In genomic region chr14:101733211-101733610, GRCh38 we compare ENCODE assay signal across 15 cellular contexts. TPM values are rescaled to one million over a fixed set of nuclear protein-coding genes. Genes with fewer than 3 reads are reported as not detected.
A peak's percentile ranks its signal among the peaks of the same experiment; 100 is the strongest.
DNase-seq lines count a peak whose midpoint lies in the region; ATAC-seq and TF ChIP-seq lines count a peak whose summit lies in the region.
"Had no signal": no experiment of that assay in that cellular context is flagged by ENCODE, and none has a peak within 500 bp of the region (broad histone marks: within the 10 kb centered on the region; RNA-seq: fewer than 3 reads in every experiment).

No MANE protein-coding gene starts in this region.

- no peak overlapping the region for H2BK120ac ChIP-seq in trophoblast cell (ENCODE audit: insufficient read depth, low read length, poor library complexity)

- no peak for DNase-seq in activated T-cell treated with anti-CD3 and anti-CD28 coated beads, Interleukin-2, amount 50 U/mL, for 72 hours
- DNase-seq in activated T-cell treated with anti-CD3 and anti-CD28 coated beads for 4 hours (no peak), coronary artery (ENCODE audit: low spot score) (peak; percentile 64), trophoblast cell (peak; percentile 49 to 54), stomach (no peak)
- DNase-seq in CD8-positive, alpha-beta T cell, result no peak
- DNase-seq: KG1; NCI-H2227 treated with DMSO at 0.1 percent for 48 hours; occipital lobe; stimulated activated CD4-positive, alpha-beta T cell treated with anti-CD3 and anti-CD28 coated beads, Interleukin-2, amount 100 ng/mL, for 24 hours; stimulated activated naive CD4-positive, alpha-beta T cell treated with Interleukin-2 at 50 U/mL for 16 hours had no signal

- no peak overlapping the region for H3K23ac ChIP-seq in trophoblast cell (ENCODE audit: low read length)

- peak overlapping the region; percentile 40 for H3K27ac Mint-ChIP-seq in activated T-cell treated with anti-CD3 and anti-CD28 coated beads, Interleukin-2, amount 50 U/mL, for 72 hours
- H3K27ac Mint-ChIP-seq in CD8-positive, alpha-beta T cell, result no peak overlapping the region

- no peak overlapping the region for H3K14ac ChIP-seq in trophoblast cell (ENCODE audit: low read length)

- peaks cover 69% of the 10 kb centered on the region for H3K4me1 Mint-ChIP-seq in activated T-cell treated with anti-CD3 and anti-CD28 coated beads, Interleukin-2, amount 50 U/mL, for 72 hours (ENCODE audit: low read depth)
- peaks cover 39% of the 10 kb centered on the region for H3K4me1 Mint-ChIP-seq in CD8-positive, alpha-beta T cell (ENCODE audit: low read depth)

- H2AFZ ChIP-seq in trophoblast cell (ENCODE audit: insufficient read depth, low read length, poor library complexity), result no peak overlapping the region

- peak overlapping the region; percentile 47 to 51 for H3K4me3 Mint-ChIP-seq in activated T-cell treated with anti-CD3 and anti-CD28 coated beads, Interleukin-2, amount 50 U/mL, for 72 hours
- H3K4me3 Mint-ChIP-seq in CD8-positive, alpha-beta T cell, result no peak overlapping the region

- WGBS in trophoblast cell (ENCODE audit: extremely low coverage, insufficient coverage, insufficient read length), result no CpG with 5 or more reads among the region's 4 CpGs
- 93 to 100% (median 97%) methylated on average over 4 of the region's 4 CpGs for WGBS in stomach, 5 donors

- H3K18ac ChIP-seq in trophoblast cell (ENCODE audit: low read length), result no peak overlapping the region

- intact Hi-C loops in stomach (cut with DNase I; ENCODE audit: low total_unique reads), result no loop called here
- intact Hi-C loops in CD8-positive, alpha-beta T cell (cut with DNase I, micrococcal nuclease), result no loop called here

- H4K91ac ChIP-seq in trophoblast cell (ENCODE audit: low read depth, low read length), result no peak overlapping the region

- no peak overlapping the region for H3K9ac ChIP-seq in trophoblast cell (ENCODE audit: low read length)

- H3K4me1 ChIP-seq in trophoblast cell (ENCODE audit: control insufficient read depth in 1 of 2, insufficient read depth in 2 of 2, low read length in 2 of 2) (peaks cover 4 to 8% of the 10 kb centered on the region in 2 experiments), stomach (peaks cover 0 to 22% (median 14%) of the 10 kb centered on the region in 4 donors)
- H3K4me1 ChIP-seq in CD8-positive, alpha-beta T cell (ENCODE audit: insufficient read depth, low read length), result peaks cover 23% of the 10 kb centered on the region

- no peaks in the 10 kb centered on the region for H3K27me3 Mint-ChIP-seq in activated T-cell treated with anti-CD3 and anti-CD28 coated beads, Interleukin-2, amount 50 U/mL, for 72 hours (ENCODE audit: low read depth)
- no peaks in the 10 kb centered on the region for H3K27me3 Mint-ChIP-seq in CD8-positive, alpha-beta T cell (ENCODE audit: low read depth)

- H3K9me3 ChIP-seq in trophoblast cell (ENCODE audit: insufficient read depth, low read depth, low read length), result peaks cover 5% of the 10 kb centered on the region
- H3K9me3 ChIP-seq in stomach, result no peaks in the 10 kb centered on the region
- H3K9me3 ChIP-seq in CD8-positive, alpha-beta T cell (ENCODE audit: low read length), result no peaks in the 10 kb centered on the region

- H3K4me3 ChIP-seq in coronary artery (no peak overlapping the region), trophoblast cell (ENCODE audit: low read depth, low read length) (no peak overlapping the region), stomach (no peak overlapping the region)
- H3K4me3 ChIP-seq in CD8-positive, alpha-beta T cell (ENCODE audit: low read depth, low read length), result no peak overlapping the region
- H3K4me3 ChIP-seq: cardiac muscle cell had no signal

- no peak for TF ChIP-seq EP300 in stomach (IDR thresholded peaks at IDR 0.05)

- no peak overlapping the region for H3K4me2 ChIP-seq in trophoblast cell (ENCODE audit: low read length)

- no peak overlapping the region for H3K4ac ChIP-seq in trophoblast cell (ENCODE audit: low read depth, low read length)

- H4K8ac ChIP-seq in trophoblast cell (ENCODE audit: low read depth, low read length), result no peak overlapping the region

- no peak overlapping the region for H4K12ac ChIP-seq in trophoblast cell (ENCODE audit: low read depth, low read length)

- no peak overlapping the region for H2AK5ac ChIP-seq in trophoblast cell (ENCODE audit: low read length)

- H3K79me1 ChIP-seq in trophoblast cell (ENCODE audit: low read length), result no peaks in the 10 kb centered on the region

- TF ChIP-seq CTCF in coronary artery (IDR thresholded peaks at IDR 0.05) (no peak), stomach (IDR thresholded peaks at IDR 0.05) (no peak)
- TF ChIP-seq CTCF in CD8-positive, alpha-beta T cell (IDR thresholded peaks at IDR 0.05), result no peak

- no peak overlapping the region for H3K27ac ChIP-seq in coronary artery
- H3K27ac ChIP-seq in trophoblast cell (ENCODE audit: low read depth, low read length), result no peak overlapping the region
- H3K27ac ChIP-seq in stomach, result no peak overlapping the region
- no peak overlapping the region for H3K27ac ChIP-seq in CD8-positive, alpha-beta T cell (ENCODE audit: low read depth, low read length)
- H3K27ac ChIP-seq: cardiac muscle cell had no signal

- TF ChIP-seq POLR2A in stomach (IDR thresholded peaks at IDR 0.05), result no peak

- H3K36me3 ChIP-seq in trophoblast cell (ENCODE audit: control insufficient read depth in 1 of 2, insufficient read depth in 2 of 2, low read length in 2 of 2), result no peaks in the 10 kb centered on the region
- no peaks in the 10 kb centered on the region for H3K36me3 ChIP-seq in stomach
- H3K36me3 ChIP-seq in CD8-positive, alpha-beta T cell (ENCODE audit: insufficient read depth, low read length), result no peaks in the 10 kb centered on the region
- H3K36me3 ChIP-seq: cardiac muscle cell had no signal

- H3K27me3 ChIP-seq in trophoblast cell (ENCODE audit: insufficient read depth, low read length) (no peaks in the 10 kb centered on the region), stomach (peaks cover 0 to 7% (median 0%) of the 10 kb centered on the region in 3 donors)
- H3K27me3 ChIP-seq in CD8-positive, alpha-beta T cell (ENCODE audit: insufficient read depth, low read length), result no peaks in the 10 kb centered on the region
- H3K27me3 ChIP-seq: cardiac muscle cell had no signal

- no peak overlapping the region for H2BK12ac ChIP-seq in trophoblast cell (ENCODE audit: low read length)

- no peak overlapping the region for H2BK5ac ChIP-seq in trophoblast cell (ENCODE audit: low read depth, low read length, poor library complexity)

- POLR2A ChIA-PET in CD8-positive, alpha-beta T cell (lab: Charles Lee), result no interaction called here

- peaks cover 1 to 8% of the 10 kb centered on the region in 2 donors for H3K9me3 Mint-ChIP-seq in activated T-cell treated with anti-CD3 and anti-CD28 coated beads, Interleukin-2, amount 50 U/mL, for 72 hours
- peaks cover 3% of the 10 kb centered on the region for H3K9me3 Mint-ChIP-seq in CD8-positive, alpha-beta T cell

- CTCF ChIA-PET in CD8-positive, alpha-beta T cell (lab: Charles Lee), result interaction anchor here (1.4 kb wide), 1 partner anchor 38 kb away, joined by 4 read pairs; no protein-coding TSS in a partner anchor

- H3K79me2 ChIP-seq in trophoblast cell (ENCODE audit: control insufficient read depth, insufficient read depth, low read length, poor library complexity), result no peaks in the 10 kb centered on the region

- ATAC-seq in activated T-cell treated with anti-CD3 and anti-CD28 coated beads, Interleukin-2, amount 50 U/mL, for 72 hours (replicated peaks in 1 of 2), result peak in 1 of 2 donors; percentile 16
- no peak for ATAC-seq in HG03159 (IDR thresholded peaks at IDR 0.05; ENCODE audit: unreplicated experiment)
- ATAC-seq in CD8-positive, alpha-beta T cell, result no peak
- ATAC-seq: left lobe of liver had no signal

- peaks cover 0 to 7% of the 10 kb centered on the region in 2 donors for H3K36me3 Mint-ChIP-seq in activated T-cell treated with anti-CD3 and anti-CD28 coated beads, Interleukin-2, amount 50 U/mL, for 72 hours (ENCODE audit: insufficient read depth in 2 of 2)
- H3K36me3 Mint-ChIP-seq in CD8-positive, alpha-beta T cell, result no peaks in the 10 kb centered on the region

TF ChIP-seq in PFSK-1, 5 proteins besides CTCF, POLR2A, EP300 and RAD21:
- TF ChIP-seq POLR2AphosphoS5 (IDR thresholded peaks at IDR 0.05; ENCODE audit: low read depth, low read length), result no peak
- peak; percentile 24 for TF ChIP-seq FOXP2 (optimal IDR thresholded peaks at IDR 0.05; ENCODE audit: borderline replicate concordance, extremely low read depth, extremely low read length, insufficient read depth)
TF ChIP-seq in PFSK-1: peak in this region for 1.

RNA-seq across cellular contexts. Expression of gene PPP2R5C, which starts 28.3 kb away (rescaled TPM):
- total RNA-seq in activated T-cell treated with anti-CD3 and anti-CD28 coated beads, Interleukin-2, amount 50 U/mL, for 72 hours, result 100 to 1,000 TPM; 317 to 370 TPM
- 40.8 TPM for polyA plus RNA-seq in PFSK-1 (2012; ENCODE audit: insufficient read length, low read depth)
- polyA plus RNA-seq in trophoblast cell (2013), result 136 and 143 TPM in 2 replicates
- 100 to 1,000 TPM in 2 of 5 donors, 10 to 100 TPM in 3; 19.7 to 175 (median 98.0) TPM for total RNA-seq in stomach
- 10 to 100 TPM; 56.6 to 85.2 (median 80.4) TPM for polyA plus RNA-seq in stomach
- total RNA-seq in CD8-positive, alpha-beta T cell, result 100 to 1,000 TPM; 557 to 560 TPM

Comparison
In these comparisons a context has a peak if more than half of its experiments do, and no peak if none do; other contexts are left out.
1. DNase-seq: peak in coronary artery (single experiment) and trophoblast cell (2 of 2); none in activated T-cell treated with anti-CD3 and anti-CD28 coated beads, Interleukin-2, amount 50 U/mL, for 72 hours (0 of 2), activated T-cell treated with anti-CD3 and anti-CD28 coated beads for 4 hours (single experiment), stomach (single experiment) and CD8-positive, alpha-beta T cell (0 of 7).